2 cellular contexts compared by ENCODE assay signal in the genomic region with DNA sequence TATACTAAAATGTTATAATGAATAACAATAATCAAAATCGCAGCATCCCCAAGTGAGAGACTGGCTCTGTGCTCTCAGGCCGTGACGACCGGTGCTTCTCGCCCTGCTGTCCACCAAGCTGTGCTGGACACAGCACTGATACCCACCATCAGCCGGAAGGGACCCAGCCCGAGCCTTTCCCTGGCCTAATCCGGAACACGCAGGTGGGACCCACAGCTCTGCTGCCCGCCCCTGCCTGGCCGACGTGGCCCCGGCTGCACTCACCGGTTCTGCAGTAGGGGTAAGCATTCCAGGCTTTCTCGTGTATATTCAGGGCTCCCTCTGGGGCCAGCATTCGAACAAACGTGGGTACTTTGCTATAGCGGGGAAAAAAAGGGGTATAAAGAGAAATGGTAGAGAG.
TF ChIP-seq lines count a peak whose summit lies in the region.

No MANE protein-coding gene starts in this region.

TF ChIP-seq in HepG2, 621 proteins besides CTCF, POLR2A, EP300 and RAD21:
- TF ChIP-seq SMAD3 (CRISPR knock-in tag; IDR thresholded peaks at IDR 0.05): no peak
- peak; percentile 50 for TF ChIP-seq AGO2 (optimal IDR thresholded peaks at IDR 0.05; ENCODE audit: low read depth, low read length)

TF ChIP-seq in GM12878, 131 proteins besides CTCF, POLR2A, EP300 and RAD21:
- TF ChIP-seq STAT1 (conservative IDR thresholded peaks at IDR 0.05) (no peak), SIX5 (IDR thresholded peaks at IDR 0.05; ENCODE audit: low read depth, low read length, severe bottlenecking) (no peak), JUNB (IDR thresholded peaks at IDR 0.05) (no peak), SPI1 (IDR thresholded peaks at IDR 0.05; ENCODE audit: borderline replicate concordance, insufficient read depth, low read depth, low read length) (no peak), CHD2 (IDR thresholded peaks at IDR 0.05; ENCODE audit: borderline replicate concordance, low read depth, low read length) (no peak), EGR1 (IDR thresholded peaks at IDR 0.05; ENCODE audit: borderline replicate concordance in 1 of 2, low read depth in 2 of 2, low read length in 2 of 2) (no peak), RUNX3 (IDR thresholded peaks at IDR 0.05; ENCODE audit: low read length) (no peak), FOS (IDR thresholded peaks at IDR 0.05; ENCODE audit: borderline replicate concordance, extremely low read depth, insufficient read length) (no peak), SMARCA5 (IDR thresholded peaks at IDR 0.05) (no peak)
- TF ChIP-seq, protein P1, sequence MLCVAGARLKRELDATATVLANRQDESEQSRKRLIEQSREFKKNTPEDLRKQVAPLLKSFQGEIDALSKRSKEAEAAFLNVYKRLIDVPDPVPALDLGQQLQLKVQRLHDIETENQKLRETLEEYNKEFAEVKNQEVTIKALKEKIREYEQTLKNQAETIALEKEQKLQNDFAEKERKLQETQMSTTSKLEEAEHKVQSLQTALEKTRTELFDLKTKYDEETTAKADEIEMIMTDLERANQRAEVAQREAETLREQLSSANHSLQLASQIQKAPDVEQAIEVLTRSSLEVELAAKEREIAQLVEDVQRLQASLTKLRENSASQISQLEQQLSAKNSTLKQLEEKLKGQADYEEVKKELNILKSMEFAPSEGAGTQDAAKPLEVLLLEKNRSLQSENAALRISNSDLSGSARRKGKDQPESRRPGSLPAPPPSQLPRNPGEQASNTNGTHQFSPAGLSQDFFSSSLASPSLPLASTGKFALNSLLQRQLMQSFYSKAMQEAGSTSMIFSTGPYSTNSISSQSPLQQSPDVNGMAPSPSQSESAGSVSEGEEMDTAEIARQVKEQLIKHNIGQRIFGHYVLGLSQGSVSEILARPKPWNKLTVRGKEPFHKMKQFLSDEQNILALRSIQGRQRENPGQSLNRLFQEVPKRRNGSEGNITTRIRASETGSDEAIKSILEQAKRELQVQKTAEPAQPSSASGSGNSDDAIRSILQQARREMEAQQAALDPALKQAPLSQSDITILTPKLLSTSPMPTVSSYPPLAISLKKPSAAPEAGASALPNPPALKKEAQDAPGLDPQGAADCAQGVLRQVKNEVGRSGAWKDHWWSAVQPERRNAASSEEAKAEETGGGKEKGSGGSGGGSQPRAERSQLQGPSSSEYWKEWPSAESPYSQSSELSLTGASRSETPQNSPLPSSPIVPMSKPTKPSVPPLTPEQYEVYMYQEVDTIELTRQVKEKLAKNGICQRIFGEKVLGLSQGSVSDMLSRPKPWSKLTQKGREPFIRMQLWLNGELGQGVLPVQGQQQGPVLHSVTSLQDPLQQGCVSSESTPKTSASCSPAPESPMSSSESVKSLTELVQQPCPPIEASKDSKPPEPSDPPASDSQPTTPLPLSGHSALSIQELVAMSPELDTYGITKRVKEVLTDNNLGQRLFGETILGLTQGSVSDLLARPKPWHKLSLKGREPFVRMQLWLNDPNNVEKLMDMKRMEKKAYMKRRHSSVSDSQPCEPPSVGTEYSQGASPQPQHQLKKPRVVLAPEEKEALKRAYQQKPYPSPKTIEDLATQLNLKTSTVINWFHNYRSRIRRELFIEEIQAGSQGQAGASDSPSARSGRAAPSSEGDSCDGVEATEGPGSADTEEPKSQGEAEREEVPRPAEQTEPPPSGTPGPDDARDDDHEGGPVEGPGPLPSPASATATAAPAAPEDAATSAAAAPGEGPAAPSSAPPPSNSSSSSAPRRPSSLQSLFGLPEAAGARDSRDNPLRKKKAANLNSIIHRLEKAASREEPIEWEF (IDR thresholded peaks at IDR 0.05; ENCODE audit: insufficient replicate concordance, low read depth, low read length): no peak
